ENCODE assay signal across 7 cellular contexts in genomic region chrX:76454456-76454927, GRCh38.
DNase-seq lines count a peak whose midpoint lies in the region; ATAC-seq and FAIRE-seq lines count a peak whose summit lies in the region.

No MANE protein-coding gene starts in this region.

- FAIRE-seq in G401.6 (lab: Jason Lieb, UNC), result peak; percentile 76

- ATAC-seq in GM21423 (IDR thresholded peaks at IDR 0.05; ENCODE audit: unreplicated experiment) (peak; percentile 60), GM21390 (IDR thresholded peaks at IDR 0.05; ENCODE audit: unreplicated experiment) (no peak)

- DNase-seq in NCI-H1694 treated with DMSO at 0.1 percent for 48 hours (lab: John Stamatoyannopoulos, UW) (peak; percentile 32), midbrain (lab: John Stamatoyannopoulos, UW) (peak; percentile 1), GM19240 (ENCODE audit: insufficient read length, low spot score) (no peak)
- DNase-seq in central memory CD4-positive, alpha-beta T cell, result peak; percentile 14
